ENCODE assay signal across 10 cellular contexts in genomic region chr7:27110977-27111752, GRCh38. TPM values are rescaled to one million over a fixed set of nuclear protein-coding genes. Genes with fewer than 3 reads are reported as not detected.
DNase-seq lines count a peak whose midpoint lies in the region; ATAC-seq and TF ChIP-seq lines count a peak whose summit lies in the region.
"Had no signal": no experiment of that assay in that cellular context is flagged by ENCODE, and none has a peak within 500 bp of the region (broad histone marks: within the 10 kb centered on the region; RNA-seq: fewer than 3 reads in every experiment).

No MANE protein-coding gene starts in this region.

- peak overlapping the region; percentile 39 to 51 for H3K4me3 ChIP-seq in tibial artery

- TF ChIP-seq CTCF in MCF 10A (IDR thresholded peaks at IDR 0.05; ENCODE audit: unreplicated experiment) (no peak), tibial artery (IDR thresholded peaks at IDR 0.05) (no peak)

- no TSS peak for BruUV-seq in MCF 10A (replicated peaks; lab: Mats Ljungman, UMichigan)

- H3K4me3 Mint-ChIP-seq in MCF 10A (ENCODE audit: unreplicated experiment): peak overlapping the region; percentile 80
- H3K4me3 Mint-ChIP-seq: activated naive CD8-positive, alpha-beta T cell had no signal

- H3K27ac ChIP-seq in tibial artery: peak overlapping the region; percentile 92 to 97
- H3K27ac ChIP-seq: VCaP had no signal

- peak overlapping the region; percentile 90 for H3K27ac Mint-ChIP-seq in MCF 10A (ENCODE audit: low read depth, unreplicated experiment)
- H3K27ac Mint-ChIP-seq: activated naive CD8-positive, alpha-beta T cell had no signal

- H3K27me3 ChIP-seq in tibial artery: no peaks in the 10 kb centered on the region

- intact Hi-C loops in MCF 10A (cut with micrococcal nuclease) (loop anchor here (1.0 kb wide), 1 partner anchor 12 kb away; no protein-coding TSS in a partner anchor), tibial artery (cut with DNase I; ENCODE audit: low total_unique reads) (no loop called here)

- H3K9me3 Mint-ChIP-seq in MCF 10A (ENCODE audit: unreplicated experiment): no peaks in the 10 kb centered on the region

- no peak for ATAC-seq in GM21360 (IDR thresholded peaks at IDR 0.05; ENCODE audit: unreplicated experiment)
- no peak for ATAC-seq in HG03280 (IDR thresholded peaks at IDR 0.05; ENCODE audit: unreplicated experiment)

- no peaks in the 10 kb centered on the region for H3K9me3 ChIP-seq in tibial artery

- DNase-seq in HT1080 (ENCODE audit: low read depth) (peak; percentile 33), MCF 10A (ENCODE audit: unreplicated experiment) (peak; percentile 95), lung microvascular endothelial cell (ENCODE audit: low read depth in 2 of 2) (peak; percentile 79 to 92), tibial artery (peak in 1 of 2 donors; percentile 58), 8988T (no peak), NCI-H146 treated with DMSO at 0.1 percent for 48 hours (lab: John Stamatoyannopoulos, UW; ENCODE audit: unreplicated experiment) (no peak)

- POLR2A ChIA-PET in MCF 10A (lab: Yijun Ruan, JAX): interaction anchor here (0.6 to 15.3 kb wide), 20 partner anchors 8 to 906 kb away, joined by 3 to 238 read pairs (median 3); partner anchors contain the start of genes HOXA1, HOXA4 and SKAP2

- H3K4me1 Mint-ChIP-seq in MCF 10A (ENCODE audit: insufficient read depth, unreplicated experiment): peaks cover 28% of the 10 kb centered on the region

- H3K27me3 Mint-ChIP-seq in MCF 10A (ENCODE audit: insufficient read depth, unreplicated experiment): no peaks in the 10 kb centered on the region

- peaks cover 0 to 9% (median 0%) of the 10 kb centered on the region in 3 donors for H3K36me3 ChIP-seq in tibial artery

- CTCF ChIA-PET in MCF 10A (lab: Yijun Ruan, JAX): interaction anchor here (0.5 to 1.9 kb wide), 14 partner anchors 11 to 257 kb away, joined by 3 to 9 read pairs (median 5); partner anchors contain the start of genes HOXA4 and HOXA5

- H3K4me1 ChIP-seq in tibial artery: peaks cover 5 to 59% (median 37%) of the 10 kb centered on the region in 4 donors

- peaks cover 34% of the 10 kb centered on the region for H3K36me3 Mint-ChIP-seq in MCF 10A (ENCODE audit: insufficient read depth, unreplicated experiment)
- H3K36me3 Mint-ChIP-seq: activated naive CD8-positive, alpha-beta T cell had no signal

RNA-seq across cellular contexts. Expression of gene HOXA2, which starts 8.7 kb away (rescaled TPM):
- total RNA-seq in HT1080 (2014; rRNA removed; shearing (Covaris generic)): not detected in 2 replicates
- polyA plus RNA-seq in HT1080 (2015; cell fraction: cytosol; rRNA removed): not detected in 2 replicates
- polyA plus RNA-seq in HT1080 (2015; cell fraction: nucleus; rRNA removed): 0.17 and 0.34 TPM in 2 replicates
- 1.2 and 1.4 TPM in 2 replicates for total RNA-seq in MCF 10A (2022)
- total RNA-seq in lung microvascular endothelial cell: 0.20 and 0.22 TPM in 2 replicates

RNA-seq across cellular contexts. Expression of gene HOXA1, which starts 15.4 kb away (rescaled TPM):
- 1.3 and 1.6 TPM in 2 replicates for total RNA-seq in HT1080 (2014; rRNA removed; shearing (Covaris generic))
- polyA plus RNA-seq in HT1080 (2015; cell fraction: cytosol; rRNA removed): 2.9 and 3.4 TPM in 2 replicates
- 2.1 and 2.5 TPM in 2 replicates for polyA plus RNA-seq in HT1080 (2015; cell fraction: nucleus; rRNA removed)
- 5.6 and 7.1 TPM in 2 replicates for total RNA-seq in MCF 10A (2022)
- 0.40 and 0.44 TPM in 2 replicates for total RNA-seq in lung microvascular endothelial cell

RNA-seq across cellular contexts. Expression of gene HOXA4, which starts 19.4 kb away (rescaled TPM):
- total RNA-seq in HT1080 (2014; rRNA removed; shearing (Covaris generic)): 1.3 and 1.6 TPM in 2 replicates
- polyA plus RNA-seq in HT1080 (2015; cell fraction: cytosol; rRNA removed): 4.4 and 5.9 TPM in 2 replicates
- polyA plus RNA-seq in HT1080 (2015; cell fraction: nucleus; rRNA removed): 2.5 and 2.7 TPM in 2 replicates
- total RNA-seq in MCF 10A (2022): 2.6 and 3.7 TPM in 2 replicates
- 0.22 and 0.79 TPM in 2 replicates for total RNA-seq in lung microvascular endothelial cell

RNA-seq across cellular contexts. Expression of gene HOXA5, which starts 32.3 kb away (rescaled TPM):
- 1.7 and 1.9 TPM in 2 replicates for total RNA-seq in HT1080 (2014; rRNA removed; shearing (Covaris generic))
- polyA plus RNA-seq in HT1080 (2015; cell fraction: cytosol; rRNA removed): 3.6 and 4.7 TPM in 2 replicates
- 3.9 and 4.3 TPM in 2 replicates for polyA plus RNA-seq in HT1080 (2015; cell fraction: nucleus; rRNA removed)
- total RNA-seq in MCF 10A (2022) (7.4 and 8.8 TPM in 2 replicates), lung microvascular endothelial cell (5.8 and 7.0 TPM in 2 replicates)

RNA-seq across cellular contexts. Expression of gene HOXA6, which starts 36.4 kb away (rescaled TPM):
- 3.6 and 4.5 TPM in 2 replicates for total RNA-seq in HT1080 (2014; rRNA removed; shearing (Covaris generic))
- 1.9 and 2.6 TPM in 2 replicates for polyA plus RNA-seq in HT1080 (2015; cell fraction: cytosol; rRNA removed)
- polyA plus RNA-seq in HT1080 (2015; cell fraction: nucleus; rRNA removed): 3.6 and 5.6 TPM in 2 replicates
- total RNA-seq in MCF 10A (2022) (0.96 and 2.0 TPM in 2 replicates), lung microvascular endothelial cell (2.0 and 2.4 TPM in 2 replicates)

Comparison
In these comparisons a context has a peak if more than half of its experiments do, and no peak if none do; other contexts are left out.
1. DNase-seq: peak in HT1080 (single experiment), MCF 10A (single experiment) and lung microvascular endothelial cell (2 of 2); none in 8988T (single experiment) and NCI-H146 treated with DMSO at 0.1 percent for 48 hours (single experiment).